Comparison of ENCODE assay signal across 8 cellular contexts in genomic region chr15:93030430-93031102, GRCh38. TPM values are rescaled to one million over a fixed set of nuclear protein-coding genes. Genes with fewer than 3 reads are reported as not detected.
A peak's percentile ranks its signal among the peaks of the same experiment; 100 is the strongest.
DNase-seq lines count a peak whose midpoint lies in the region; ATAC-seq, FAIRE-seq and TF ChIP-seq lines count a peak whose summit lies in the region.

No MANE protein-coding gene starts in this region.

- TF ChIP-seq EP300 in upper lobe of left lung (IDR thresholded peaks at IDR 0.05): no peak

- TF ChIP-seq CTCF in RWPE2 (IDR thresholded peaks at IDR 0.05; ENCODE audit: poor library complexity, severe bottlenecking) (peak; percentile 99), pancreas (IDR thresholded peaks at IDR 0.05) (peak; percentile 74 to 85 (median 80)), upper lobe of left lung (IDR thresholded peaks at IDR 0.05) (peak; percentile 83 to 90 (median 86))

- H3K36me3 Mint-ChIP-seq in activated naive CD4-positive, alpha-beta T cell treated with anti-CD3 and anti-CD28 coated beads for 36 hours (ENCODE audit: low read depth): peaks cover 14% of the 10 kb centered on the region

- no peaks in the 10 kb centered on the region for H3K9me3 Mint-ChIP-seq in activated naive CD4-positive, alpha-beta T cell treated with anti-CD3 and anti-CD28 coated beads for 36 hours

- intact Hi-C loops in activated naive CD4-positive, alpha-beta T cell treated with anti-CD3 and anti-CD28 coated beads for 36 hours (cut with micrococcal nuclease): loop anchor here (1.0 kb wide), 3 partner anchors 58 to 1090 kb away; no protein-coding TSS in a partner anchor
- intact Hi-C loops in pancreas (cut with DNase I): loop anchor here in 2 of 3 donors (5.0 to 10.0 kb wide), 3 partner anchors 944 to 1094 kb away; no protein-coding TSS in a partner anchor

- H3K4me3 Mint-ChIP-seq in activated naive CD4-positive, alpha-beta T cell treated with anti-CD3 and anti-CD28 coated beads for 36 hours: no peak overlapping the region

- 14% methylated on average over 19 of the region's 20 CpGs for WGBS in pancreas, 2 donors
- 16 to 36% methylated on average over 13 to 17 of the region's 20 CpGs for WGBS in upper lobe of left lung, 2 donors

- ATAC-seq in GM21390 (IDR thresholded peaks at IDR 0.05; ENCODE audit: unreplicated experiment) (peak; percentile 92), RWPE2 (ENCODE audit: low read depth) (peak; percentile 68), pancreas (peak; percentile 77 to 87 (median 82)), upper lobe of left lung (ENCODE audit: low FRiP score in 2 of 2) (peak; percentile 82 to 84)

- H3K36me3 ChIP-seq in RWPE2 (ENCODE audit: low read depth): peaks cover 24% of the 10 kb centered on the region
- H3K36me3 ChIP-seq in pancreas: peaks cover 0 to 20% (median 0%) of the 10 kb centered on the region in 3 donors
- peaks cover under 1 to 26% (median 13%) of the 10 kb centered on the region in 4 donors for H3K36me3 ChIP-seq in upper lobe of left lung

- H3K4me3 ChIP-seq in RWPE2 (ENCODE audit: severe bottlenecking) (no peak overlapping the region), pancreas (no peak overlapping the region), upper lobe of left lung (no peak overlapping the region)

- H3K27me3 Mint-ChIP-seq in activated naive CD4-positive, alpha-beta T cell treated with anti-CD3 and anti-CD28 coated beads for 36 hours (ENCODE audit: low read depth): no peaks in the 10 kb centered on the region

- CTCF ChIA-PET in activated naive CD4-positive, alpha-beta T cell treated with anti-CD3 and anti-CD28 coated beads for 36 hours (lab: Charles Lee): interaction anchor here (0.7 to 4.1 kb wide), 26 partner anchors 9 to 1090 kb away, joined by 3 to 40 read pairs (median 4); partner anchors contain the start of gene RGMA

- TF ChIP-seq POLR2A in upper lobe of left lung (IDR thresholded peaks at IDR 0.05): no peak

- H3K4me1 Mint-ChIP-seq in activated naive CD4-positive, alpha-beta T cell treated with anti-CD3 and anti-CD28 coated beads for 36 hours (ENCODE audit: low read depth): peaks cover 33% of the 10 kb centered on the region

- DNase-seq in EL (peak; percentile 69), HPDE6-E6E7 (ENCODE audit: extremely low spot score) (peak; percentile 77), RWPE2 (ENCODE audit: low spot score) (peak; percentile 76), globus pallidus (ENCODE audit: low spot score) (peak; percentile 69), pancreas (peak; percentile 57 to 83 (median 74)), upper lobe of left lung (peak; percentile 78 to 82)
- DNase-seq in activated naive CD4-positive, alpha-beta T cell treated with anti-CD3 and anti-CD28 coated beads for 36 hours: peak; percentile 78

- H3K27ac ChIP-seq in RWPE2 (ENCODE audit: poor library complexity, severe bottlenecking): peak overlapping the region; percentile 42
- H3K27ac ChIP-seq in pancreas: peak overlapping the region in 1 of 4 donors; percentile 2
- H3K27ac ChIP-seq in upper lobe of left lung: peak overlapping the region; percentile 82 to 91 (median 85)

- no peak overlapping the region for H3K27ac Mint-ChIP-seq in activated naive CD4-positive, alpha-beta T cell treated with anti-CD3 and anti-CD28 coated beads for 36 hours

- FAIRE-seq in pancreas (lab: Jason Lieb, UNC): no peak

- H3K27me3 ChIP-seq in RWPE2 (ENCODE audit: insufficient read depth, poor library complexity, severe bottlenecking) (no peaks in the 10 kb centered on the region), pancreas (no peaks in the 10 kb centered on the region), upper lobe of left lung (no peaks in the 10 kb centered on the region)

- peaks cover 17% of the 10 kb centered on the region for H3K4me1 ChIP-seq in RWPE2 (ENCODE audit: insufficient read depth, poor library complexity, severe bottlenecking)
- H3K4me1 ChIP-seq in pancreas: peaks cover 0 to 27% (median 5%) of the 10 kb centered on the region in 3 donors
- peaks cover 49 to 52% (median 50%) of the 10 kb centered on the region in 4 donors for H3K4me1 ChIP-seq in upper lobe of left lung

- H3K9me3 ChIP-seq in RWPE2 (ENCODE audit: severe bottlenecking) (no peaks in the 10 kb centered on the region), pancreas (no peaks in the 10 kb centered on the region), upper lobe of left lung (no peaks in the 10 kb centered on the region)

RNA-seq across cellular contexts. Expression of gene RGMA, which starts 58.4 kb away (rescaled TPM):
- total RNA-seq in activated naive CD4-positive, alpha-beta T cell treated with anti-CD3 and anti-CD28 coated beads for 36 hours: under 1 TPM; 0.47 to 0.69 TPM
- total RNA-seq in pancreas (10 to 100 TPM in 2 of 6 donors, 1 to 10 TPM in 4; 3.7 to 14.3 (median 8.0) TPM), upper lobe of left lung (10 to 100 TPM in 1 of 6 donors, 1 to 10 TPM in 5; 2.3 to 14.2 (median 4.8) TPM)
- polyA plus RNA-seq in pancreas: 1 to 10 TPM; 6.0 to 6.3 TPM
